ENCODE assay signal across 19 cellular contexts in the genomic region with DNA sequence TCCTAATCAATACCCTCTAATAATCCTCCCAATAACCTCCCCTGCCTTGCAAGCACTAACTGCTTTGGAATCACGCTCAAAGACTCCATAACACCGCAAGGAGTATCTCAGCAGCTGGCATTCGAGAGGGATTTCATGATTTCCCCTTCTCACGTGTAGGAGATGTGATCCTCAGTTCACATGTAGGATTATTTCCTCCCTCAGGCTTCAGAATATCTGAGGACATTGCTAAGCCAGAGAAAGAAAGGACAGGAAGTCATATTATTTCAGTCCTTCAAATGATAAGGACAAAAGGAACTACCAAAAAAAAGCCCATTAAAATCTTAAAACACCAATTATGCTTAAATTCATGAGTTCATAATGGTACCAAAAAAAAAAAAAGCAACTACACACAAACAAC.
DNase-seq lines count a peak whose midpoint lies in the region; ATAC-seq, FAIRE-seq and TF ChIP-seq lines count a peak whose summit lies in the region.
"Had no signal": no experiment of that assay in that cellular context is flagged by ENCODE, and none has a peak within 500 bp of the region (broad histone marks: within the 10 kb centered on the region; RNA-seq: fewer than 3 reads in every experiment).

No MANE protein-coding gene starts in this region.

- H3K4me3 ChIP-seq in endothelial cell of umbilical vein (replicated peaks in 1 of 3; ENCODE audit: insufficient read depth in 1 of 3, low read depth in 1 of 3, low read length in 3 of 3): no peak overlapping the region
- H3K4me3 ChIP-seq: ascending aorta, esophagus muscularis mucosa, tibial nerve had no signal

- CTCF ChIA-PET in T-cell (lab: Charles Lee): no interaction called here
- CTCF ChIA-PET in endothelial cell of umbilical vein (lab: Charles Lee): interaction anchor here (2.0 kb wide), 1 partner anchor 34 kb away, joined by 7 read pairs; no protein-coding TSS in a partner anchor

- H3K9ac ChIP-seq in endothelial cell of umbilical vein (replicated peaks; ENCODE audit: extremely low read depth, insufficient read depth, low read length): no peak overlapping the region

- H3K27ac Mint-ChIP-seq in activated naive CD8-positive, alpha-beta T cell: peak overlapping the region; percentile 47
- H3K27ac Mint-ChIP-seq in activated naive CD8-positive, alpha-beta T cell treated with anti-CD3 and anti-CD28 coated beads for 36 hours: no peak overlapping the region
- H3K27ac Mint-ChIP-seq in T-cell (peak overlapping the region; percentile 74 to 77), type B pancreatic cell (peak overlapping the region; percentile 56)
- H3K27ac Mint-ChIP-seq: nephron progenitor cell had no signal

- H2AFZ ChIP-seq in endothelial cell of umbilical vein (ENCODE audit: low read depth, low read length): no peak overlapping the region

- peaks cover 0 to 1% of the 10 kb centered on the region in 2 experiments for H3K36me3 ChIP-seq in endothelial cell of umbilical vein (ENCODE audit: control insufficient read depth in 2 of 2, extremely low read depth in 1 of 2, insufficient read depth in 2 of 2, low read length in 2 of 2)
- H3K36me3 ChIP-seq: ascending aorta, tibial nerve had no signal

- BruUV-seq in endothelial cell of umbilical vein (replicated peaks; lab: Mats Ljungman, UMichigan): no TSS peak

- TF ChIP-seq CTCF in endothelial cell of umbilical vein (IDR thresholded peaks at IDR 0.05; ENCODE audit: extremely low read depth in 1 of 2, insufficient read depth in 1 of 2, low read depth in 1 of 2, low read length in 2 of 2) (no peak), type B pancreatic cell (conservative IDR thresholded peaks at IDR 0.05) (no peak)

- no peaks in the 10 kb centered on the region for H3K9me3 ChIP-seq in endothelial cell of umbilical vein (replicated peaks; ENCODE audit: control insufficient read depth, insufficient read depth, low read length)
- H3K9me3 ChIP-seq: ascending aorta, esophagus muscularis mucosa, tibial nerve had no signal

- peaks cover 15% of the 10 kb centered on the region for H3K36me3 Mint-ChIP-seq in activated naive CD8-positive, alpha-beta T cell
- peaks cover 44% of the 10 kb centered on the region for H3K36me3 Mint-ChIP-seq in activated naive CD8-positive, alpha-beta T cell treated with anti-CD3 and anti-CD28 coated beads for 36 hours
- H3K36me3 Mint-ChIP-seq in T-cell (peaks cover 31% of the 10 kb centered on the region), type B pancreatic cell (peaks cover 5% of the 10 kb centered on the region)

- no peak for TF ChIP-seq POLR2A in endothelial cell of umbilical vein (IDR thresholded peaks at IDR 0.05; ENCODE audit: low read depth, low read length)

- peaks cover 25% of the 10 kb centered on the region for H3K4me1 Mint-ChIP-seq in activated naive CD8-positive, alpha-beta T cell (ENCODE audit: low read depth)
- peaks cover 36% of the 10 kb centered on the region for H3K4me1 Mint-ChIP-seq in activated naive CD8-positive, alpha-beta T cell treated with anti-CD3 and anti-CD28 coated beads for 36 hours
- peaks cover 45 to 86% (median 66%) of the 10 kb centered on the region in 3 donors for H3K4me1 Mint-ChIP-seq in T-cell
- peaks cover 25% of the 10 kb centered on the region for H3K4me1 Mint-ChIP-seq in type B pancreatic cell (ENCODE audit: unreplicated experiment)

- intact Hi-C loops in endothelial cell of umbilical vein (cut with micrococcal nuclease): no loop called here

- peaks cover 14% of the 10 kb centered on the region for H3K4me1 ChIP-seq in endothelial cell of umbilical vein (ENCODE audit: control insufficient read depth, extremely low read depth, insufficient read depth, low read length)
- H3K4me1 ChIP-seq: ascending aorta had no signal

- no peaks in the 10 kb centered on the region for H3K79me2 ChIP-seq in endothelial cell of umbilical vein (ENCODE audit: control insufficient read depth, insufficient read depth, low read length)

- POLR2A ChIA-PET in T-cell (lab: Charles Lee): no interaction called here
- POLR2A ChIA-PET in endothelial cell of umbilical vein (lab: Charles Lee): no interaction called here

- no peaks in the 10 kb centered on the region for H3K27me3 ChIP-seq in endothelial cell of umbilical vein (ENCODE audit: control insufficient read depth in 2 of 2, insufficient read depth in 2 of 2, low read length in 2 of 2)
- H3K27me3 ChIP-seq: ascending aorta, esophagus muscularis mucosa, tibial nerve had no signal

- no peak for FAIRE-seq in endothelial cell of umbilical vein (lab: Jason Lieb, UNC)
- FAIRE-seq: H54 had no signal

- dilution Hi-C loops in endothelial cell of umbilical vein (cut with MboI; ENCODE audit: extremely low pct_ligation_motif_present, low sequenced_read_pairs): loop anchor here (25.0 kb wide), 1 partner anchor 168 kb away; no protein-coding TSS in a partner anchor

- H3K9me3 Mint-ChIP-seq in activated naive CD8-positive, alpha-beta T cell (ENCODE audit: low read depth): no peaks in the 10 kb centered on the region
- no peaks in the 10 kb centered on the region for H3K9me3 Mint-ChIP-seq in activated naive CD8-positive, alpha-beta T cell treated with anti-CD3 and anti-CD28 coated beads for 36 hours
- H3K9me3 Mint-ChIP-seq in T-cell (no peaks in the 10 kb centered on the region), type B pancreatic cell (no peaks in the 10 kb centered on the region)
- H3K9me3 Mint-ChIP-seq: nephron progenitor cell had no signal

- H3K4me2 ChIP-seq in endothelial cell of umbilical vein (ENCODE audit: insufficient read depth, low read length): no peak overlapping the region

- no peak overlapping the region for H3K4me3 Mint-ChIP-seq in activated naive CD8-positive, alpha-beta T cell
- no peak overlapping the region for H3K4me3 Mint-ChIP-seq in activated naive CD8-positive, alpha-beta T cell treated with anti-CD3 and anti-CD28 coated beads for 36 hours
- no peak overlapping the region for H3K4me3 Mint-ChIP-seq in T-cell
- no peak overlapping the region for H3K4me3 Mint-ChIP-seq in type B pancreatic cell
- H3K4me3 Mint-ChIP-seq: nephron progenitor cell had no signal

- ATAC-seq in T-cell (replicated peaks in 1 of 4) (no peak), GM21737 (IDR thresholded peaks at IDR 0.05; ENCODE audit: unreplicated experiment) (no peak)

- H3K27me3 Mint-ChIP-seq in activated naive CD8-positive, alpha-beta T cell: no peaks in the 10 kb centered on the region
- H3K27me3 Mint-ChIP-seq in activated naive CD8-positive, alpha-beta T cell treated with anti-CD3 and anti-CD28 coated beads for 36 hours: no peaks in the 10 kb centered on the region
- H3K27me3 Mint-ChIP-seq in T-cell (no peaks in the 10 kb centered on the region), type B pancreatic cell (no peaks in the 10 kb centered on the region)

- no peak overlapping the region for H3K27ac ChIP-seq in endothelial cell of umbilical vein (ENCODE audit: insufficient read depth, low read depth, low read length)
- H3K27ac ChIP-seq: ascending aorta, esophagus muscularis mucosa, tibial nerve had no signal

- no peaks in the 10 kb centered on the region for H3K9me1 ChIP-seq in endothelial cell of umbilical vein (replicated peaks; ENCODE audit: control insufficient read depth, extremely low read depth, insufficient read depth, low read length)

- DNase-seq in activated naive CD8-positive, alpha-beta T cell treated with anti-CD3 and anti-CD28 coated beads for 36 hours: no peak
- DNase-seq in T-cell (no peak), endothelial cell of umbilical vein (ENCODE audit: low read depth, low spot score) (peak; percentile 59), type B pancreatic cell (ENCODE audit: extremely low spot score, unreplicated experiment) (no peak), NCI-H69 (lab: John Stamatoyannopoulos, UW) (no peak)
- DNase-seq in stimulated activated naive CD4-positive, alpha-beta T cell (lab: John Stamatoyannopoulos, UW): no peak
- DNase-seq: activated CD4-positive, CD25-positive, alpha-beta regulatory T cell; activated CD8-positive, alpha-beta memory T cell treated with anti-CD3 and anti-CD28 coated beads, Interleukin-2, amount 50 U/mL, for 48 hours; left cardiac atrium; NCI-H748 treated with DMSO at 0.1 percent for 48 hours; nephron progenitor cell; SIG-M5; stimulated activated naive CD4-positive, alpha-beta T cell treated with Interleukin-2 at 50 U/mL for 16 hours had no signal

- H4K20me1 ChIP-seq in endothelial cell of umbilical vein (replicated peaks; ENCODE audit: control insufficient read depth, extremely low read depth, insufficient read depth, low read length): no peaks in the 10 kb centered on the region

TF ChIP-seq in endothelial cell of umbilical vein, 7 proteins besides CTCF, POLR2A, EP300 and RAD21:
- TF ChIP-seq JUN (IDR thresholded peaks at IDR 0.05; ENCODE audit: borderline replicate concordance, insufficient read depth, insufficient read length, low read depth) (peak; percentile 9), MYC (IDR thresholded peaks at IDR 0.05; ENCODE audit: low read depth, low read length) (no peak)
